10 cellular contexts compared by ENCODE assay signal in genomic region chrX:41733939-41734338, GRCh38. TPM values are rescaled to one million over a fixed set of nuclear protein-coding genes. Genes with fewer than 3 reads are reported as not detected.
DNase-seq lines count a peak whose midpoint lies in the region; ATAC-seq, FAIRE-seq and TF ChIP-seq lines count a peak whose summit lies in the region.
"Had no signal": no experiment of that assay in that cellular context is flagged by ENCODE, and none has a peak within 500 bp of the region (broad histone marks: within the 10 kb centered on the region; RNA-seq: fewer than 3 reads in every experiment).

No MANE protein-coding gene starts in this region.

- peak; percentile 100 for FAIRE-seq in GM18507 (lab: Jason Lieb, UNC)

- peak; percentile 96 for ATAC-seq in HG03342 (IDR thresholded peaks at IDR 0.05; ENCODE audit: unreplicated experiment)

- H3K4me3 ChIP-seq in choroid plexus epithelial cell (ENCODE audit: low read depth, low read length) (no peak overlapping the region), lower leg skin (ENCODE audit: low read depth, poor library complexity, severe bottlenecking) (no peak overlapping the region)

- TF ChIP-seq POLR2A in lower leg skin (IDR thresholded peaks at IDR 0.05): no peak

- intact Hi-C loops in lower leg skin (cut with DNase I; ENCODE audit: low total_unique reads): no loop called here

- peak; percentile 18 for DNase-seq in GM18507 (ENCODE audit: extremely low spot score, insufficient read length, low read depth)
- DNase-seq in GM20000 (ENCODE audit: low spot score): peak; percentile 33
- peak; percentile 22 for DNase-seq in choroid plexus epithelial cell (ENCODE audit: low read depth)
- DNase-seq in NCI-H226: no peak
- no peak for DNase-seq in DMS79 treated with DMSO at 0.1 percent for 48 hours (lab: John Stamatoyannopoulos, UW)
- no peak for DNase-seq in lower leg skin (ENCODE audit: low spot score in 2 of 2)
- no peak for DNase-seq in activated CD8-positive, alpha-beta memory T cell treated with anti-CD3 and anti-CD28 coated beads, Interleukin-2, amount 50 U/mL, for 4 hours
- DNase-seq: Right ventricle myocardium superior had no signal

- 71 to 100% methylated on average over 1 of the region's 1 CpG for WGBS in lower leg skin, 2 donors

- TF ChIP-seq CTCF in GM20000 (IDR thresholded peaks at IDR 0.05; ENCODE audit: extremely low read depth, missing control alignments) (no peak), choroid plexus epithelial cell (conservative IDR thresholded peaks at IDR 0.05; ENCODE audit: low read depth, low read length) (no peak), lower leg skin (IDR thresholded peaks at IDR 0.05) (no peak)

RNA-seq across cellular contexts. Expression of gene GPR82, which starts 10.0 kb away (rescaled TPM):
- under 1 TPM in 2 of 4 donors, not detected in 2; 0.29 to 0.61 TPM for total RNA-seq in lower leg skin
- total RNA-seq: cerebellum had no signal

RNA-seq across cellular contexts. Expression of gene GPR34, which starts 45.2 kb away (rescaled TPM):
- 1 to 10 TPM; 1.4 to 4.1 (median 1.9) TPM for total RNA-seq in lower leg skin

Comparison
In these comparisons a context has a peak if more than half of its experiments do, and no peak if none do; other contexts are left out.
1. DNase-seq: peak in GM18507 (single experiment), GM20000 (single experiment) and choroid plexus epithelial cell (single experiment); none in NCI-H226 (single experiment), DMS79 treated with DMSO at 0.1 percent for 48 hours (single experiment), lower leg skin (0 of 2) and activated CD8-positive, alpha-beta memory T cell treated with anti-CD3 and anti-CD28 coated beads, Interleukin-2, amount 50 U/mL, for 4 hours (single experiment).